In the genomic region with DNA sequence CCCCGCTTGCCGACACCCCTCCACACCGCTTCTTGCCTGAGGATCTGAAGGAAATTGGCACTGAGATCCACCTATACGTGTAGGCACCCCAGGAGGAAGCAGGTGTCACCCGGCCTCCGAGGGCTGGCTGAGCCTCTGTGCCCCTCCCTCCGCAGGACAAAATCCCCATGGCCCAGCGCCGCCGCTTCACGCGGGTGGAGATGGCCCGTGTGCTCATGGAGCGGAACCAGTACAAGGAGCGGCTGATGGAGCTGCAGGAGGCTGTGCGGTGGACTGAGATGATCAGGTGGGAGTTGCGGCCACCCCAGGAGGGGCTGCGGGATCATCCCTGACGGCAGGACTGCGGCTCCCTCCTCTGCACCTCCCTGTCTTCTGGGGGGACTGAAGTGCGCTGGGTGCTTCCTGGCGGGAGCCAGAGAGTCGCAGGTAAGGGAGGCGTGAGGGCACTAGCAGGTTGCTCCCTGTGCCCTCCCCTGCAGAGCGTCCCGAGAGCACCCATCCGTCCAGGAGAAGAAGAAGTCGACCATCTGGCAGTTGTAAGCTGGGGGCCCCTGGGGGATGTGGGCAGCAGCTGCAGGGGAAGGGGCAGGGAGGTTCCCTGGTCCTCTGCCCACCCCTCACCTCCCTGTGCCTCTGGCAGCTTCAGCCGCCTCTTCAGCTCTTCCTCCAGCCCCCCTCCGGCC, we compare ENCODE assay signal across 26 cellular contexts. TPM values are rescaled to one million over a fixed set of nuclear protein-coding genes. Genes with fewer than 3 reads are reported as not detected.
DNase-seq lines count a peak whose midpoint lies in the region; ATAC-seq and TF ChIP-seq lines count a peak whose summit lies in the region.
"Had no signal": no experiment of that assay in that cellular context is flagged by ENCODE, and none has a peak within 500 bp of the region (broad histone marks: within the 10 kb centered on the region; RNA-seq: fewer than 3 reads in every experiment).

No MANE protein-coding gene starts in this region.

- H3K4me2 ChIP-seq in neuronal stem cell (ENCODE audit: insufficient read depth, low read length, poor library complexity, severe bottlenecking) = no peak overlapping the region

- H3K27me3 ChIP-seq in neuronal stem cell (ENCODE audit: control insufficient read depth in 3 of 3, insufficient read depth in 3 of 3, low read depth in 1 of 3, low read length in 3 of 3) (no peaks in the 10 kb centered on the region), lower lobe of right lung (ENCODE audit: low read depth) (no peaks in the 10 kb centered on the region)

- H3K36me3 ChIP-seq in neuronal stem cell (replicated peaks in 1 of 2; ENCODE audit: control insufficient read depth in 2 of 2, insufficient read depth in 2 of 2, low read length in 2 of 2) = peaks cover 33 to 77% of the 10 kb centered on the region in 2 donors
- peaks cover 91% of the 10 kb centered on the region for H3K36me3 ChIP-seq in lower lobe of right lung

- no peak overlapping the region for H3K27ac Mint-ChIP-seq in activated T-cell treated with anti-CD3 and anti-CD28 coated beads, Interleukin-2, amount 50 U/mL, for 72 hours
- H3K27ac Mint-ChIP-seq in mesothelial cell of epicardium = no peak overlapping the region
- H3K27ac Mint-ChIP-seq: CD8-positive, alpha-beta T cell had no signal

- H3K4me3 ChIP-seq in neuronal stem cell (ENCODE audit: low read length in 2 of 2) (no peak overlapping the region), lower lobe of right lung (no peak overlapping the region)
- H3K4me3 ChIP-seq: GM23248 had no signal

- H2BK15ac ChIP-seq in neuronal stem cell (ENCODE audit: low read length) = no peak overlapping the region

- no peak overlapping the region for H4K8ac ChIP-seq in neuronal stem cell (ENCODE audit: low read depth, low read length)

- H3K9me3 ChIP-seq in neuronal stem cell (replicated peaks in 1 of 2; ENCODE audit: control insufficient read depth in 2 of 2, insufficient read depth in 1 of 2, low read depth in 1 of 2, low read length in 2 of 2) (no peaks in the 10 kb centered on the region), lower lobe of right lung (no peaks in the 10 kb centered on the region)
- H3K9me3 ChIP-seq: Caco-2 had no signal

- H3K14ac ChIP-seq in neuronal stem cell (ENCODE audit: low read length) = no peak overlapping the region

- WGBS in neuronal stem cell (ENCODE audit: extremely low coverage in 2 of 2, insufficient read length in 2 of 2, insufficient replicate concordance in 1 of 2), 2 donors = no CpG with 5 or more reads among the region's 30 CpGs

- H3K4me1 Mint-ChIP-seq in activated T-cell treated with anti-CD3 and anti-CD28 coated beads, Interleukin-2, amount 50 U/mL, for 72 hours (ENCODE audit: low read depth) = no peaks in the 10 kb centered on the region
- no peaks in the 10 kb centered on the region for H3K4me1 Mint-ChIP-seq in mesothelial cell of epicardium

- H2BK5ac ChIP-seq in neuronal stem cell (ENCODE audit: low read length) = no peak overlapping the region

- peak overlapping the region; percentile 65 for H3K23ac ChIP-seq in neuronal stem cell (ENCODE audit: low read depth, low read length, poor library complexity)

- intact Hi-C loops in lower lobe of right lung (cut with DNase I) = no loop called here

- H3K36me3 Mint-ChIP-seq in activated T-cell treated with anti-CD3 and anti-CD28 coated beads, Interleukin-2, amount 50 U/mL, for 72 hours (ENCODE audit: insufficient read depth in 2 of 2) = peaks cover 0 to 2% of the 10 kb centered on the region in 2 donors
- peaks cover 8% of the 10 kb centered on the region for H3K36me3 Mint-ChIP-seq in mesothelial cell of epicardium

- H2BK120ac ChIP-seq in neuronal stem cell (ENCODE audit: low read depth, low read length) = no peak overlapping the region

- H3K27me3 Mint-ChIP-seq in activated T-cell treated with anti-CD3 and anti-CD28 coated beads, Interleukin-2, amount 50 U/mL, for 72 hours (ENCODE audit: low read depth) = no peaks in the 10 kb centered on the region
- H3K27me3 Mint-ChIP-seq in mesothelial cell of epicardium (ENCODE audit: low read depth) = no peaks in the 10 kb centered on the region

- no peak overlapping the region for H3K18ac ChIP-seq in neuronal stem cell (ENCODE audit: low read length)

- peak overlapping the region; percentile 9 for H3K27ac ChIP-seq in angular gyrus (ENCODE audit: low read depth, low read length)
- H3K27ac ChIP-seq in neuronal stem cell (replicated peaks; ENCODE audit: low read length) = no peak overlapping the region
- no peak overlapping the region for H3K27ac ChIP-seq in lower lobe of right lung
- H3K27ac ChIP-seq: C4-2B, GM23248 had no signal

- H2BK12ac ChIP-seq in neuronal stem cell (ENCODE audit: low read length) = no peak overlapping the region

- no peak overlapping the region for H4K91ac ChIP-seq in neuronal stem cell (ENCODE audit: low read depth, low read length, poor library complexity)

- no peak overlapping the region for H3K4ac ChIP-seq in neuronal stem cell (ENCODE audit: low read length)

- peak overlapping the region; percentile 0 for H3K9ac ChIP-seq in neuronal stem cell (ENCODE audit: low read depth, low read length, poor library complexity)
- H3K9ac ChIP-seq: GM23248 had no signal

- no peaks in the 10 kb centered on the region for H3K79me1 ChIP-seq in neuronal stem cell (ENCODE audit: low read depth, low read length)

- ATAC-seq in activated T-cell treated with anti-CD3 and anti-CD28 coated beads, Interleukin-2, amount 50 U/mL, for 72 hours (replicated peaks in 1 of 2) = no peak
- ATAC-seq in HG03378 (IDR thresholded peaks at IDR 0.05; ENCODE audit: unreplicated experiment) = no peak
- ATAC-seq in lower lobe of right lung = no peak
- ATAC-seq: CD8-positive, alpha-beta T cell; HepG2 had no signal

- H2AK5ac ChIP-seq in neuronal stem cell (ENCODE audit: low read depth, low read length) = no peak overlapping the region

- no peak overlapping the region for H3K4me3 Mint-ChIP-seq in activated T-cell treated with anti-CD3 and anti-CD28 coated beads, Interleukin-2, amount 50 U/mL, for 72 hours
- H3K4me3 Mint-ChIP-seq in mesothelial cell of epicardium = no peak overlapping the region
- H3K4me3 Mint-ChIP-seq: CD8-positive, alpha-beta T cell had no signal

- no peak overlapping the region for H2AFZ ChIP-seq in neuronal stem cell (ENCODE audit: low read length)
- H2AFZ ChIP-seq: GM23248 had no signal

- no peaks in the 10 kb centered on the region for H3K9me3 Mint-ChIP-seq in activated T-cell treated with anti-CD3 and anti-CD28 coated beads, Interleukin-2, amount 50 U/mL, for 72 hours
- no peaks in the 10 kb centered on the region for H3K9me3 Mint-ChIP-seq in mesothelial cell of epicardium
- H3K9me3 Mint-ChIP-seq: CD8-positive, alpha-beta T cell had no signal

- H3K4me1 ChIP-seq in neuronal stem cell (ENCODE audit: control insufficient read depth in 2 of 2, insufficient read depth in 1 of 2, low read depth in 1 of 2, low read length in 2 of 2) (peaks cover 0 to 11% of the 10 kb centered on the region in 2 donors), lower lobe of right lung (no peaks in the 10 kb centered on the region)

- TF ChIP-seq CTCF in mesothelial cell of epicardium (IDR thresholded peaks at IDR 0.05; ENCODE audit: unreplicated experiment) (no peak), lower lobe of right lung (IDR thresholded peaks at IDR 0.05) (no peak)

- DNase-seq in NCI-H524 (lab: John Stamatoyannopoulos, UW) (peak; percentile 59 to 84), neuronal stem cell (ENCODE audit: low spot score) (no peak), mesothelial cell of epicardium (ENCODE audit: low spot score in 2 of 2, unreplicated experiment in 2 of 2) (no peak), lower lobe of right lung (no peak)
- no peak for DNase-seq in activated T-cell treated with anti-CD3 and anti-CD28 coated beads, Interleukin-2, amount 50 U/mL, for 72 hours
- DNase-seq: Caco-2; CD8-positive, alpha-beta T cell; DMS 273 treated with DMSO at 0.1 percent for 48 hours; DMS79; EL; GDM1; GM23248; KBM-7; MV-4-11; NCI-H1105 treated with DMSO at 0.1 percent for 48 hours; NCI-H146; NCI-H1930; NCI-H2107; NCI-H2227 treated with DMSO at 0.1 percent for 48 hours; NCI-H748 treated with DMSO at 0.1 percent for 48 hours; SHP77 treated with DMSO at 0.1 percent for 48 hours had no signal

- peak; percentile 5 for TF ChIP-seq POLR2A in GM19193 (IDR thresholded peaks at IDR 0.05; ENCODE audit: extremely low read depth, insufficient read depth, insufficient read length)

RNA-seq across cellular contexts. Expression of a gene that starts 9.0 kb away (rescaled TPM):
- 38.5 TPM for polyA plus RNA-seq in neuronal stem cell (2013, experiment 1 of 2)
- polyA plus RNA-seq in neuronal stem cell (2013, experiment 2 of 2) = 35.4 TPM
- 10 to 100 TPM; 55.0 to 56.1 TPM for total RNA-seq in activated T-cell treated with anti-CD3 and anti-CD28 coated beads, Interleukin-2, amount 50 U/mL, for 72 hours
- total RNA-seq in mesothelial cell of epicardium (56.6 to 58.4 TPM (median 57.7 TPM) in 3 replicates), lower lobe of right lung (56.5 TPM)

RNA-seq across cellular contexts. Expression of a gene that starts 10.3 kb away (rescaled TPM):
- polyA plus RNA-seq in neuronal stem cell (2013, experiment 1 of 2) = 3.6 TPM
- 3.3 TPM for polyA plus RNA-seq in neuronal stem cell (2013, experiment 2 of 2)
- 10 to 100 TPM; 14.4 to 18.6 TPM for total RNA-seq in activated T-cell treated with anti-CD3 and anti-CD28 coated beads, Interleukin-2, amount 50 U/mL, for 72 hours
- total RNA-seq in mesothelial cell of epicardium (32.3 to 41.5 TPM (median 35.2 TPM) in 3 replicates), lower lobe of right lung (15.5 TPM)

RNA-seq across cellular contexts. Expression of a gene that starts 10.6 kb away (rescaled TPM):
- 108 TPM for polyA plus RNA-seq in neuronal stem cell (2013, experiment 1 of 2)
- 110 TPM for polyA plus RNA-seq in neuronal stem cell (2013, experiment 2 of 2)
- total RNA-seq in activated T-cell treated with anti-CD3 and anti-CD28 coated beads, Interleukin-2, amount 50 U/mL, for 72 hours = 100 to 1,000 TPM in 1 of 2 donors, 10 to 100 TPM in 1; 86.0 to 123 TPM
- 62.2 to 65.3 TPM (median 63.9 TPM) in 3 replicates for total RNA-seq in mesothelial cell of epicardium
- total RNA-seq in lower lobe of right lung = 58.0 TPM

RNA-seq across cellular contexts. Expression of a gene that starts 20.0 kb away (rescaled TPM):
- 25.2 TPM for polyA plus RNA-seq in neuronal stem cell (2013, experiment 1 of 2)
- polyA plus RNA-seq in neuronal stem cell (2013, experiment 2 of 2) = 23.3 TPM
- total RNA-seq in activated T-cell treated with anti-CD3 and anti-CD28 coated beads, Interleukin-2, amount 50 U/mL, for 72 hours = 10 to 100 TPM; 37.1 to 40.1 TPM
- total RNA-seq in mesothelial cell of epicardium (49.6 to 51.4 TPM (median 50.0 TPM) in 3 replicates), lower lobe of right lung (44.2 TPM)

RNA-seq across cellular contexts. Expression of a gene that starts 20.4 kb away (rescaled TPM):
- 52.2 TPM for polyA plus RNA-seq in neuronal stem cell (2013, experiment 1 of 2)
- polyA plus RNA-seq in neuronal stem cell (2013, experiment 2 of 2) = 50.6 TPM
- total RNA-seq in activated T-cell treated with anti-CD3 and anti-CD28 coated beads, Interleukin-2, amount 50 U/mL, for 72 hours = 10 to 100 TPM; 47.8 to 50.1 TPM
- total RNA-seq in mesothelial cell of epicardium = 62.9 to 65.3 TPM (median 63.6 TPM) in 3 replicates
- total RNA-seq in lower lobe of right lung = 36.0 TPM

Comparison
In these comparisons a context has a peak if more than half of its experiments do, and no peak if none do; other contexts are left out.
1. DNase-seq: peak in NCI-H524 (2 of 2); none in neuronal stem cell (single experiment), activated T-cell treated with anti-CD3 and anti-CD28 coated beads, Interleukin-2, amount 50 U/mL, for 72 hours (0 of 2), mesothelial cell of epicardium (0 of 2) and lower lobe of right lung (single experiment).